Comparison of ENCODE assay signal across 1 cellular context in genomic region chr2:157839162-157839801, GRCh38.
TF ChIP-seq lines count a peak whose summit lies in the region.

No MANE protein-coding gene starts in this region.

TF ChIP-seq in SK-N-SH, 30 proteins besides CTCF, POLR2A, EP300 and RAD21 (continued from another document):
- TF ChIP-seq MAX (IDR thresholded peaks at IDR 0.05; ENCODE audit: low read depth): peak; percentile 69
